Comparison of ENCODE assay signal across 20 cellular contexts in genomic region chr7:122887848-122888247, GRCh38. TPM values are rescaled to one million over a fixed set of nuclear protein-coding genes. Genes with fewer than 3 reads are reported as not detected.
DNase-seq lines count a peak whose midpoint lies in the region; ATAC-seq and TF ChIP-seq lines count a peak whose summit lies in the region.
"Had no signal": no experiment of that assay in that cellular context is flagged by ENCODE, and none has a peak within 500 bp of the region (broad histone marks: within the 10 kb centered on the region; RNA-seq: fewer than 3 reads in every experiment).

No MANE protein-coding gene starts in this region.

- H3K36me3 ChIP-seq in HEK293 (ENCODE audit: control insufficient read depth in 2 of 2, insufficient read depth in 1 of 2, low read length in 2 of 2) (no peaks in the 10 kb centered on the region), PC-9 (ENCODE audit: low read depth) (no peaks in the 10 kb centered on the region), endocrine pancreas (ENCODE audit: control insufficient read depth, insufficient read depth, low read length) (no peaks in the 10 kb centered on the region), prostate gland (no peaks in the 10 kb centered on the region)
- H3K36me3 ChIP-seq: lower lobe of right lung, sigmoid colon, suprapubic skin had no signal

- H3K27me3 ChIP-seq in PC-9 (ENCODE audit: insufficient read depth, low read depth), result no peaks in the 10 kb centered on the region
- H3K27me3 ChIP-seq in endocrine pancreas (ENCODE audit: control insufficient read depth, insufficient read depth, low read length), result no peaks in the 10 kb centered on the region
- H3K27me3 ChIP-seq in prostate gland (replicated peaks; ENCODE audit: insufficient read depth), result no peaks in the 10 kb centered on the region
- H3K27me3 ChIP-seq: sigmoid colon, suprapubic skin had no signal

- DNase-seq in PC-9, result no peak
- no peak for DNase-seq in prostate gland (ENCODE audit: low spot score)
- no peak for DNase-seq in caudate nucleus (lab: John Stamatoyannopoulos, UW)
- DNase-seq in stimulated activated CD4-positive, alpha-beta T cell treated with anti-CD3 and anti-CD28 coated beads, Interleukin-12 subunit alpha, Interleukin-12 subunit beta, amount 100 ng/mL, for 4 hours, result no peak
- DNase-seq: activated T-cell treated with anti-CD3 and anti-CD28 coated beads for 4 hours; NCI-H2029; stimulated activated CD4-positive, alpha-beta T cell treated with anti-CD3 and anti-CD28 coated beads, Interleukin-4, amount 100 ng/mL, for 4 hours; stimulated activated naive B cell treated with anti-CD40 and anti-IgM and Interleukin-4, amounts not matched to agents 10 μg/mL and 1 μg/mL and 100 μg/mL, for 72 hours had no signal

- TF ChIP-seq CTCF in HEK293 (tag by site-specific recombination; IDR thresholded peaks at IDR 0.05) (no peak), PC-9 (conservative IDR thresholded peaks at IDR 0.05) (no peak), prostate gland (IDR thresholded peaks at IDR 0.05) (no peak)

- H3K4me1 ChIP-seq in HEK293 (ENCODE audit: control insufficient read depth, insufficient read depth, low read length) (peaks cover 12% of the 10 kb centered on the region), PC-9 (replicated peaks; ENCODE audit: insufficient read depth) (peaks cover 19% of the 10 kb centered on the region), endocrine pancreas (ENCODE audit: control insufficient read depth, insufficient read depth, low read length) (peaks cover 9% of the 10 kb centered on the region), prostate gland (replicated peaks) (no peaks in the 10 kb centered on the region)

- no peak overlapping the region for H3K9ac ChIP-seq in endocrine pancreas (ENCODE audit: control insufficient read depth, insufficient read depth, low read length)

- ATAC-seq in HG02970 (IDR thresholded peaks at IDR 0.05; ENCODE audit: low FRiP score, unreplicated experiment) (no peak), GM18511 (IDR thresholded peaks at IDR 0.05; ENCODE audit: unreplicated experiment) (no peak)
- ATAC-seq: activated CD4-positive, alpha-beta T cell treated with anti-CD3 and anti-CD28 coated beads for 36 hours had no signal

- no peaks in the 10 kb centered on the region for H3K9me3 ChIP-seq in HEK293 (ENCODE audit: control insufficient read depth, insufficient read depth, low read depth, low read length)
- no peaks in the 10 kb centered on the region for H3K9me3 ChIP-seq in PC-9 (ENCODE audit: insufficient read depth, low read depth)
- H3K9me3 ChIP-seq in endocrine pancreas (ENCODE audit: control insufficient read depth, low read length), result no peaks in the 10 kb centered on the region
- H3K9me3 ChIP-seq in prostate gland, result no peaks in the 10 kb centered on the region
- H3K9me3 ChIP-seq: lower lobe of right lung, mucosa of descending colon, sigmoid colon, suprapubic skin had no signal

- POLR2A ChIA-PET in HEK293 (lab: Yijun Ruan, JAX) (no interaction called here), PC-9 (lab: Charles Lee; ENCODE audit: unreplicated experiment) (interaction anchor here (0.6 to 0.9 kb wide), 6 partner anchors 32 to 1277 kb away, joined by 3 to 13 read pairs (median 4); no protein-coding TSS in a partner anchor)

- no peak overlapping the region for H3K27ac ChIP-seq in HEK293 (ENCODE audit: extremely low read depth, low read depth, low read length)
- H3K27ac ChIP-seq in PC-9, result no peak overlapping the region
- H3K27ac ChIP-seq in prostate gland, result peak overlapping the region; percentile 92 to 95
- no peak overlapping the region for H3K27ac ChIP-seq in caudate nucleus (ENCODE audit: low read depth, low read length)
- H3K27ac ChIP-seq: epithelial cell of prostate, RWPE1 had no signal

- intact Hi-C loops in PC-9 (cut with micrococcal nuclease; ENCODE audit: unreplicated experiment) (loop anchor here (2.0 to 10.0 kb wide), 7 partner anchors 53 to 663 kb away; no protein-coding TSS in a partner anchor), prostate gland (cut with DNase I) (loop anchor here (5.0 to 10.0 kb wide), 4 partner anchors 203 to 644 kb away; partner anchors contain the start of gene IQUB)

- peak overlapping the region; percentile 100 for H3K4me2 ChIP-seq in PC-9

- BruUV-seq in PC-9 (replicated peaks; lab: Mats Ljungman, UMichigan), result no TSS peak

- CTCF ChIA-PET in HEK293 (lab: Yijun Ruan, JAX), result interaction anchor here (0.7 kb wide), 2 partner anchors 265 to 480 kb away, joined by 3 read pairs; no protein-coding TSS in a partner anchor
- CTCF ChIA-PET in PC-9 (lab: Charles Lee), result no interaction called here

- H4K20me1 ChIP-seq in PC-9 (ENCODE audit: insufficient read depth), result no peaks in the 10 kb centered on the region

- H3F3A ChIP-seq in PC-9 (ENCODE audit: insufficient read depth, low read depth), result peaks cover 6% of the 10 kb centered on the region

- no peaks in the 10 kb centered on the region for H3K9me2 ChIP-seq in PC-9 (ENCODE audit: insufficient read depth)

- H3K4me3 ChIP-seq in HEK293 (ENCODE audit: low read depth, low read length) (no peak overlapping the region), PC-9 (no peak overlapping the region; the same call in 1 of the 2 replicates), endocrine pancreas (ENCODE audit: control insufficient read depth, insufficient read depth, low read length) (peak overlapping the region; percentile 69), prostate gland (no peak overlapping the region)
- H3K4me3 ChIP-seq: mucosa of descending colon had no signal

- H3K79me2 ChIP-seq in PC-9 (ENCODE audit: low read depth), result no peaks in the 10 kb centered on the region

- peak overlapping the region; percentile 98; the same call in 1 of the 2 replicates for H2AFZ ChIP-seq in PC-9

- TF ChIP-seq POLR2A in prostate gland (IDR thresholded peaks at IDR 0.05), result no peak

TF ChIP-seq in HEK293, 187 proteins besides CTCF, POLR2A, EP300 and RAD21:
- TF ChIP-seq OSR2 (tag by site-specific recombination; IDR thresholded peaks at IDR 0.05) (0 out of 2 replicates have a peak, but pooled peaks have one; percentile 12), ZNF621 (tag by site-specific recombination; IDR thresholded peaks at IDR 0.05) (no peak), FEZF1 (tag by site-specific recombination; IDR thresholded peaks at IDR 0.05) (0 out of 2 replicates have a peak, but pooled peaks have one; percentile 18), ZNF24 (tag by site-specific recombination; IDR thresholded peaks at IDR 0.05) (no peak), TCF7L2 (IDR thresholded peaks at IDR 0.05; ENCODE audit: borderline replicate concordance, low read depth, low read length) (0 out of 2 replicates have a peak, but pooled peaks have one; percentile 53), ZNF830 (tag by site-specific recombination; IDR thresholded peaks at IDR 0.05; ENCODE audit: low read depth) (no peak)
- TF ChIP-seq, protein P1, sequence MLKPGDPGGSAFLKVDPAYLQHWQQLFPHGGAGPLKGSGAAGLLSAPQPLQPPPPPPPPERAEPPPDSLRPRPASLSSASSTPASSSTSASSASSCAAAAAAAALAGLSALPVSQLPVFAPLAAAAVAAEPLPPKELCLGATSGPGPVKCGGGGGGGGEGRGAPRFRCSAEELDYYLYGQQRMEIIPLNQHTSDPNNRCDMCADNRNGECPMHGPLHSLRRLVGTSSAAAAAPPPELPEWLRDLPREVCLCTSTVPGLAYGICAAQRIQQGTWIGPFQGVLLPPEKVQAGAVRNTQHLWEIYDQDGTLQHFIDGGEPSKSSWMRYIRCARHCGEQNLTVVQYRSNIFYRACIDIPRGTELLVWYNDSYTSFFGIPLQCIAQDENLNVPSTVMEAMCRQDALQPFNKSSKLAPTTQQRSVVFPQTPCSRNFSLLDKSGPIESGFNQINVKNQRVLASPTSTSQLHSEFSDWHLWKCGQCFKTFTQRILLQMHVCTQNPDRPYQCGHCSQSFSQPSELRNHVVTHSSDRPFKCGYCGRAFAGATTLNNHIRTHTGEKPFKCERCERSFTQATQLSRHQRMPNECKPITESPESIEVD (tag by site-specific recombination; IDR thresholded peaks at IDR 0.05), result peak; percentile 56; the same call in 1 of the 2 replicates
- TF ChIP-seq, protein P2, sequence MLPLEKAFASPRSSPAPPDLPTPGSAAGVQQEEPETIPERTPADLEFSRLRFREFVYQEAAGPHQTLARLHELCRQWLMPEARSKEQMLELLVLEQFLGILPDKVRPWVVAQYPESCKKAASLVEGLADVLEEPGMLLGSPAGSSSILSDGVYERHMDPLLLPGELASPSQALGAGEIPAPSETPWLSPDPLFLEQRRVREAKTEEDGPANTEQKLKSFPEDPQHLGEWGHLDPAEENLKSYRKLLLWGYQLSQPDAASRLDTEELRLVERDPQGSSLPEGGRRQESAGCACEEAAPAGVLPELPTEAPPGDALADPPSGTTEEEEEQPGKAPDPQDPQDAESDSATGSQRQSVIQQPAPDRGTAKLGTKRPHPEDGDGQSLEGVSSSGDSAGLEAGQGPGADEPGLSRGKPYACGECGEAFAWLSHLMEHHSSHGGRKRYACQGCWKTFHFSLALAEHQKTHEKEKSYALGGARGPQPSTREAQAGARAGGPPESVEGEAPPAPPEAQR (tag by site-specific recombination; IDR thresholded peaks at IDR 0.05), result no peak

RNA-seq across cellular contexts. Expression of gene CADPS2, which starts 1.6 kb away (rescaled TPM):
- 9.9 and 11.9 TPM in 2 replicates for total RNA-seq in PC-9 (2021)
- total RNA-seq in prostate gland, result 10 to 100 TPM; 22.2 to 50.4 TPM
- total RNA-seq: activated CD4-positive, alpha-beta T cell treated with anti-CD3 and anti-CD28 coated beads for 36 hours; T-helper 1 cell treated with Interleukin-12 subunit alpha and Interleukin-12 subunit beta and Interleukin-4 antibody, amounts not matched to agents 30 ng/mL and 1 ng/mL, for 36 hours had no signal

Comparison
In these comparisons a context has a peak if more than half of its experiments do, and no peak if none do; other contexts are left out.
1. H3K27ac ChIP-seq: peak in prostate gland (2 of 2); none in HEK293 (single experiment), PC-9 (single experiment) and caudate nucleus (single experiment).